ENCODE assay signal across 35 cellular contexts in genomic region chr6:158993639-158994038, GRCh38.
"Had no signal": no experiment of that assay in that cellular context is flagged by ENCODE, and none has a peak within 500 bp of the region (broad histone marks: within the 10 kb centered on the region; RNA-seq: fewer than 3 reads in every experiment).

No MANE protein-coding gene starts in this region.

- H3K27me3 Mint-ChIP-seq: activated B cell treated with CpG ODN at 0.5 μM for 24 hours; activated CD4-positive, alpha-beta memory T cell treated with anti-CD3 and anti-CD28 coated beads for 36 hours; activated CD8-positive, alpha-beta T cell treated with anti-CD3 and anti-CD28 coated beads for 36 hours; activated T-helper 17 cell treated with anti-CD3 and anti-CD28 coated beads, Interleukin-2, amount 50 U/mL, for 72 hours had no signal

- H3K9me3 ChIP-seq: adrenal gland, body of pancreas had no signal

- H3K27ac Mint-ChIP-seq: activated B cell treated with CpG ODN at 0.5 μM for 24 hours; activated CD4-positive, alpha-beta memory T cell treated with anti-CD3 and anti-CD28 coated beads for 36 hours; activated CD8-positive, alpha-beta T cell treated with anti-CD3 and anti-CD28 coated beads for 36 hours; activated naive CD4-positive, alpha-beta T cell treated with anti-CD3 and anti-CD28 coated beads for 36 hours; activated naive CD4-positive, alpha-beta T cell treated with anti-CD3 and anti-CD28 coated beads, Interleukin-2, amount 50 U/mL, for 72 hours; activated T-cell treated with anti-CD3 and anti-CD28 coated beads, Interleukin-2, amount 50 U/mL, for 72 hours; activated T-helper 1 cell treated with anti-CD3 and anti-CD28 coated beads, Interleukin-12 subunit alpha, Interleukin-12 subunit beta, Interleukin-2, Interleukin-4 antibody, amounts not matched to agents 30 ng/mL and 10 ng/mL and 1 ng/mL, durations not matched to agents 14 hours and 24 hours and 36 hours; activated T-helper 17 cell treated with anti-CD3 and anti-CD28 coated beads, Interleukin-2, amount 50 U/mL, for 72 hours; T-helper 1 cell treated with Interleukin-12 subunit alpha and Interleukin-12 subunit beta and Interleukin-4 antibody, amounts not matched to agents 30 μg/mL and 1 μg/mL, for 36 hours; T-helper 2 cell treated with Interferon-gamma antibody and Interleukin-4, amounts not matched to agents 5 μg/mL and 100 μg/mL, for 36 hours had no signal

- H3K9me3 Mint-ChIP-seq: activated B cell treated with CpG ODN at 0.5 μM for 24 hours had no signal

- H3K4me1 ChIP-seq: adrenal gland, breast epithelium had no signal

- ATAC-seq: activated CD8-positive, alpha-beta T cell treated with anti-CD3 and anti-CD28 coated beads for 36 hours; activated naive CD4-positive, alpha-beta T cell treated with anti-CD3 and anti-CD28 coated beads, Interleukin-2, amount 50 U/mL, for 72 hours; activated T-cell treated with anti-CD3 and anti-CD28 coated beads, Interleukin-2, amount 50 U/mL, for 4 hours; activated T-cell treated with anti-CD3 and anti-CD28 coated beads, Interleukin-2, amount 50 U/mL, for 72 hours; activated T-helper 17 cell treated with anti-CD3 and anti-CD28 coated beads, Interleukin-2, amount 50 U/mL, for 72 hours; body of pancreas had no signal

- H3K4me3 ChIP-seq: adrenal gland, body of pancreas, breast epithelium had no signal

- H3K4me3 Mint-ChIP-seq: activated B cell treated with CpG ODN at 0.5 μM for 24 hours; activated CD4-positive, alpha-beta memory T cell treated with anti-CD3 and anti-CD28 coated beads for 36 hours; activated CD8-positive, alpha-beta T cell treated with anti-CD3 and anti-CD28 coated beads for 36 hours; activated naive CD4-positive, alpha-beta T cell treated with anti-CD3 and anti-CD28 coated beads for 36 hours; activated T-cell treated with anti-CD3 and anti-CD28 coated beads, Interleukin-2, amount 50 U/mL, for 4 hours; activated T-cell treated with anti-CD3 and anti-CD28 coated beads, Interleukin-2, amount 50 U/mL, for 72 hours; activated T-helper 1 cell treated with anti-CD3 and anti-CD28 coated beads, Interleukin-12 subunit alpha, Interleukin-12 subunit beta, Interleukin-2, Interleukin-4 antibody, amounts not matched to agents 30 ng/mL and 10 ng/mL and 1 ng/mL, durations not matched to agents 14 hours and 24 hours and 36 hours; activated T-helper 17 cell treated with anti-CD3 and anti-CD28 coated beads, Interleukin-2, amount 50 U/mL, for 72 hours; T-helper 1 cell treated with Interleukin-12 subunit alpha and Interleukin-12 subunit beta and Interleukin-4 antibody, amounts not matched to agents 30 μg/mL and 1 μg/mL, for 36 hours; T-helper 2 cell treated with Interferon-gamma antibody and Interleukin-4, amounts not matched to agents 5 μg/mL and 100 μg/mL, for 36 hours had no signal

- H3K27ac ChIP-seq: adrenal gland, body of pancreas, brain microvascular endothelial cell, breast epithelium, VCaP had no signal

- H3K36me3 ChIP-seq: adrenal gland, brain microvascular endothelial cell, breast epithelium had no signal

- DNase-seq: activated B cell treated with CpG ODN at 0.5 μM for 24 hours; activated CD4-positive, alpha-beta memory T cell treated with anti-CD3 and anti-CD28 coated beads for 36 hours; activated CD4-positive, alpha-beta T cell treated with anti-CD3 and anti-CD28 coated beads for 48 hours; activated CD4-positive, alpha-beta T cell treated with anti-CD3 and anti-CD28 coated beads, Interleukin-2, amount 50 U/mL, for 1 hour; activated CD4-positive, alpha-beta T cell treated with anti-CD3 and anti-CD28 coated beads, Interleukin-2, amount 50 U/mL, for 4 hours; activated CD4-positive, CD25-positive, alpha-beta regulatory T cell treated with anti-CD3 and anti-CD28 coated beads, Interleukin-2, amount 50 U/mL, for 72 hours; activated CD8-positive, alpha-beta memory T cell treated with anti-CD3 and anti-CD28 coated beads, Interleukin-2, amount 50 U/mL, for 4 hours; activated CD8-positive, alpha-beta T cell treated with anti-CD3 and anti-CD28 coated beads for 36 hours; activated effector memory CD4-positive, alpha-beta T cell treated with anti-CD3 and anti-CD28 coated beads, Interleukin-2, amount 50 U/mL, for 16 hours; activated gamma-delta T cell treated with Interleukin-2 at 50 U/mL for 16 hours; activated naive CD4-positive, alpha-beta T cell; activated naive CD4-positive, alpha-beta T cell treated with anti-CD3 and anti-CD28 coated beads for 36 hours; activated naive CD4-positive, alpha-beta T cell treated with anti-CD3 and anti-CD28 coated beads, Interleukin-2, amount 50 U/mL, for 16 hours; activated T-cell treated with anti-CD3 and anti-CD28 coated beads for 4 hours; activated T-cell treated with anti-CD3 and anti-CD28 coated beads, Interleukin-2, amount 50 U/mL, for 1 hour; activated T-cell treated with anti-CD3 and anti-CD28 coated beads, Interleukin-2, amount 50 U/mL, for 4 hours; activated T-cell treated with anti-CD3 and anti-CD28 coated beads, Interleukin-2, amount 50 U/mL, for 72 hours; adrenal gland; amniotic stem cell; aorta; body of pancreas; brain microvascular endothelial cell; central memory CD4-positive, alpha-beta T cell; cerebellar nuclear complex; SW 1271; T-helper 1 cell; T-helper 2 cell; T-helper 9 cell had no signal

- H3K27me3 ChIP-seq: adrenal gland, body of pancreas, brain microvascular endothelial cell, breast epithelium had no signal
